1 cellular context compared by ENCODE assay signal in the genomic region with DNA sequence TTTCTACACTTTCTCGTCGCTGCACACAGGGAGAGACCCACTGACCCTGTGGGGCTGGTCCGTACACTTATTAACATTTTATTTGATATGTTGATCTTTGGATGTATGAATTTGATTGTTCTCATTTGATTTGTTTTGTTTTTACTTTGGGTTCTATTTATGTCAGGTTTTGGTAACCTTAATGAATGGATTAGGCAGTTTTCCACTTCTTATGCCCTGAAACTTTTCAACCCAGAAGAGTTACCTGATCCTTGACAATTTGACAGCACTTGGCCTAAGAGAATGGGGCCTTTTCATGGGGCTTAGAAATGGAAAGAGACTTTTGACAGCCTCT.
A peak's percentile ranks its signal among the peaks of the same experiment; 100 is the strongest.
TF ChIP-seq lines count a peak whose summit lies in the region.

No MANE protein-coding gene starts in this region.

TF ChIP-seq in K562, 482 proteins besides CTCF, POLR2A, EP300 and RAD21 (continued from another document):
- TF ChIP-seq, protein P1, sequence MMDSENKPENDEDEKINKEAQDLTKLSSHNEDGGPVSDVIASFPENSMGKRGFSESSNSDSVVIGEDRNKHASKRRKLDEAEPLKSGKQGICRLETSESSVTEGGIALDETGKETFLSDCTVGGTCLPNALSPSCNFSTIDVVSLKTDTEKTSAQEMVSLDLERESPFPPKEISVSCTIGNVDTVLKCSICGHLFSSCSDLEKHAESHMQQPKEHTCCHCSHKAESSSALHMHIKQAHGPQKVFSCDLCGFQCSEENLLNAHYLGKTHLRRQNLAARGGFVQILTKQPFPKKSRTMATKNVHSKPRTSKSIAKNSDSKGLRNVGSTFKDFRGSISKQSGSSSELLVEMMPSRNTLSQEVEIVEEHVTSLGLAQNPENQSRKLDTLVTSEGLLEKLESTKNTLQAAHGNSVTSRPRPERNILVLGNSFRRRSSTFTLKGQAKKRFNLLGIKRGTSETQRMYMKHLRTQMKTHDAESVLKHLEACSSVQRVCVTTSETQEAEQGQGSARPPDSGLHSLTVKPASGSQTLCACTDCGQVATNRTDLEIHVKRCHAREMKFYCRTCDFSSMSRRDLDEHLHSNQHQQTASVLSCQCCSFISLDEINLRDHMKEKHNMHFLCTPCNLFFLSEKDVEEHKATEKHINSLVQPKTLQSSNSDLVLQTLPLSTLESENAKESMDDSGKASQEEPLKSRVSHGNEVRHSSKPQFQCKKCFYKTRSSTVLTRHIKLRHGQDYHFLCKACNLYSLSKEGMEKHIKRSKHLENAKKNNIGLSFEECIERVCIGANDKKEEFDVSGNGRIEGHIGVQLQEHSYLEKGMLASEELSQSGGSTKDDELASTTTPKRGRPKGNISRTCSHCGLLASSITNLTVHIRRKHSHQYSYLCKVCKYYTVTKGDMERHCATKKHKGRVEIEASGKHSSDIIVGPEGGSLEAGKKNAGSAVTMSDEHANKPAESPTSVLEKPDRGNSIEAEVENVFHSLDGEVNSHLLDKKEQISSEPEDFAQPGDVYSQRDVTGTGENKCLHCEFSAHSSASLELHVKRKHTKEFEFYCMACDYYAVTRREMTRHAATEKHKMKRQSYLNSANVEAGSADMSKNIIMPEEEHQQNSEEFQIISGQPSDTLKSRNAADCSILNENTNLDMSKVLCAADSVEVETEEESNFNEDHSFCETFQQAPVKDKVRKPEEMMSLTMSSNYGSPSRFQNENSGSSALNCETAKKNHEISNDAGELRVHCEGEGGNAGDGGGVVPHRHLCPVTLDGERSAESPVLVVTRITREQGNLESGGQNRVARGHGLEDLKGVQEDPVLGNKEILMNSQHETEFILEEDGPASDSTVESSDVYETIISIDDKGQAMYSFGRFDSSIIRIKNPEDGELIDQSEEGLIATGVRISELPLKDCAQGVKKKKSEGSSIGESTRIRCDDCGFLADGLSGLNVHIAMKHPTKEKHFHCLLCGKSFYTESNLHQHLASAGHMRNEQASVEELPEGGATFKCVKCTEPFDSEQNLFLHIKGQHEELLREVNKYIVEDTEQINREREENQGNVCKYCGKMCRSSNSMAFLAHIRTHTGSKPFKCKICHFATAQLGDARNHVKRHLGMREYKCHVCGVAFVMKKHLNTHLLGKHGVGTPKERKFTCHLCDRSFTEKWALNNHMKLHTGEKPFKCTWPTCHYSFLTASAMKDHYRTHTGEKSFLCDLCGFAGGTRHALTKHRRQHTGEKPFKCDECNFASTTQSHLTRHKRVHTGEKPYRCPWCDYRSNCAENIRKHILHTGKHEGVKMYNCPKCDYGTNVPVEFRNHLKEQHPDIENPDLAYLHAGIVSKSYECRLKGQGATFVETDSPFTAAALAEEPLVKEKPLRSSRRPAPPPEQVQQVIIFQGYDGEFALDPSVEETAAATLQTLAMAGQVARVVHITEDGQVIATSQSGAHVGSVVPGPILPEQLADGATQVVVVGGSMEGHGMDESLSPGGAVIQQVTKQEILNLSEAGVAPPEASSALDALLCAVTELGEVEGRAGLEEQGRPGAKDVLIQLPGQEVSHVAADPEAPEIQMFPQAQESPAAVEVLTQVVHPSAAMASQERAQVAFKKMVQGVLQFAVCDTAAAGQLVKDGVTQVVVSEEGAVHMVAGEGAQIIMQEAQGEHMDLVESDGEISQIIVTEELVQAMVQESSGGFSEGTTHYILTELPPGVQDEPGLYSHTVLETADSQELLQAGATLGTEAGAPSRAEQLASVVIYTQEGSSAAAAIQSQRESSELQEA (IDR thresholded peaks at IDR 0.05; ENCODE audit: low read depth), result no peak
- TF ChIP-seq SREBF1 (IDR thresholded peaks at IDR 0.05; ENCODE audit: borderline replicate concordance, low read depth, low read length) (no peak), HLTF (IDR thresholded peaks at IDR 0.05) (no peak), ZFPM2 (CRISPR knock-in tag; IDR thresholded peaks at IDR 0.05) (no peak), ZKSCAN3 (CRISPR knock-in tag; IDR thresholded peaks at IDR 0.05) (no peak), ZNF778 (CRISPR knock-in tag; IDR thresholded peaks at IDR 0.05) (no peak), PCBP2 (IDR thresholded peaks at IDR 0.05; ENCODE audit: low read depth, low read length, poor library complexity, severe bottlenecking) (no peak), ZNF217 (CRISPR knock-in tag; IDR thresholded peaks at IDR 0.05) (no peak), GTF2A2 (tag; IDR thresholded peaks at IDR 0.05) (no peak), CC2D1A (IDR thresholded peaks at IDR 0.05) (no peak), FOXK2 (conservative IDR thresholded peaks at IDR 0.05 in 1 of 2, IDR thresholded peaks at IDR 0.05 in 1 of 2; ENCODE audit: low read depth in 2 of 2) (0 out of 4 replicates have a peak, but pooled peaks of 1 of the 2 experiments have one; percentile 9)
- TF ChIP-seq, protein P2, sequence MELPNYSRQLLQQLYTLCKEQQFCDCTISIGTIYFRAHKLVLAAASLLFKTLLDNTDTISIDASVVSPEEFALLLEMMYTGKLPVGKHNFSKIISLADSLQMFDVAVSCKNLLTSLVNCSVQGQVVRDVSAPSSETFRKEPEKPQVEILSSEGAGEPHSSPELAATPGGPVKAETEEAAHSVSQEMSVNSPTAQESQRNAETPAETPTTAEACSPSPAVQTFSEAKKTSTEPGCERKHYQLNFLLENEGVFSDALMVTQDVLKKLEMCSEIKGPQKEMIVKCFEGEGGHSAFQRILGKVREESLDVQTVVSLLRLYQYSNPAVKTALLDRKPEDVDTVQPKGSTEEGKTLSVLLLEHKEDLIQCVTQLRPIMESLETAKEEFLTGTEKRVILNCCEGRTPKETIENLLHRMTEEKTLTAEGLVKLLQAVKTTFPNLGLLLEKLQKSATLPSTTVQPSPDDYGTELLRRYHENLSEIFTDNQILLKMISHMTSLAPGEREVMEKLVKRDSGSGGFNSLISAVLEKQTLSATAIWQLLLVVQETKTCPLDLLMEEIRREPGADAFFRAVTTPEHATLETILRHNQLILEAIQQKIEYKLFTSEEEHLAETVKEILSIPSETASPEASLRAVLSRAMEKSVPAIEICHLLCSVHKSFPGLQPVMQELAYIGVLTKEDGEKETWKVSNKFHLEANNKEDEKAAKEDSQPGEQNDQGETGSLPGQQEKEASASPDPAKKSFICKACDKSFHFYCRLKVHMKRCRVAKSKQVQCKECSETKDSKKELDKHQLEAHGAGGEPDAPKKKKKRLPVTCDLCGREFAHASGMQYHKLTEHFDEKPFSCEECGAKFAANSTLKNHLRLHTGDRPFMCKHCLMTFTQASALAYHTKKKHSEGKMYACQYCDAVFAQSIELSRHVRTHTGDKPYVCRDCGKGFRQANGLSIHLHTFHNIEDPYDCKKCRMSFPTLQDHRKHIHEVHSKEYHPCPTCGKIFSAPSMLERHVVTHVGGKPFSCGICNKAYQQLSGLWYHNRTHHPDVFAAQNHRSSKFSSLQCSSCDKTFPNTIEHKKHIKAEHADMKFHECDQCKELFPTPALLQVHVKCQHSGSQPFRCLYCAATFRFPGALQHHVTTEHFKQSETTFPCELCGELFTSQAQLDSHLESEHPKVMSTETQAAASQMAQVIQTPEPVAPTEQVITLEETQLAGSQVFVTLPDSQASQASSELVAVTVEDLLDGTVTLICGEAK (IDR thresholded peaks at IDR 0.05), result peak; percentile 67; the same call in 1 of the 2 replicates
- TF ChIP-seq, protein P2 (CRISPR knock-in tag; IDR thresholded peaks at IDR 0.05), result no peak
- TF ChIP-seq, protein P3, sequence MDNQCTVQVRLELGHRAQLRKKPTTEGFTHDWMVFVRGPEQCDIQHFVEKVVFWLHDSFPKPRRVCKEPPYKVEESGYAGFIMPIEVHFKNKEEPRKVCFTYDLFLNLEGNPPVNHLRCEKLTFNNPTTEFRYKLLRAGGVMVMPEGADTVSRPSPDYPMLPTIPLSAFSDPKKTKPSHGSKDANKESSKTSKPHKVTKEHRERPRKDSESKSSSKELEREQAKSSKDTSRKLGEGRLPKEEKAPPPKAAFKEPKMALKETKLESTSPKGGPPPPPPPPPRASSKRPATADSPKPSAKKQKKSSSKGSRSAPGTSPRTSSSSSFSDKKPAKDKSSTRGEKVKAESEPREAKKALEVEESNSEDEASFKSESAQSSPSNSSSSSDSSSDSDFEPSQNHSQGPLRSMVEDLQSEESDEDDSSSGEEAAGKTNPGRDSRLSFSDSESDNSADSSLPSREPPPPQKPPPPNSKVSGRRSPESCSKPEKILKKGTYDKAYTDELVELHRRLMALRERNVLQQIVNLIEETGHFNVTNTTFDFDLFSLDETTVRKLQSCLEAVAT (IDR thresholded peaks at IDR 0.05), result 0 out of 4 replicates have a peak, but pooled peaks of 1 of the 2 experiments have one; percentile 17
- TF ChIP-seq, protein P4, sequence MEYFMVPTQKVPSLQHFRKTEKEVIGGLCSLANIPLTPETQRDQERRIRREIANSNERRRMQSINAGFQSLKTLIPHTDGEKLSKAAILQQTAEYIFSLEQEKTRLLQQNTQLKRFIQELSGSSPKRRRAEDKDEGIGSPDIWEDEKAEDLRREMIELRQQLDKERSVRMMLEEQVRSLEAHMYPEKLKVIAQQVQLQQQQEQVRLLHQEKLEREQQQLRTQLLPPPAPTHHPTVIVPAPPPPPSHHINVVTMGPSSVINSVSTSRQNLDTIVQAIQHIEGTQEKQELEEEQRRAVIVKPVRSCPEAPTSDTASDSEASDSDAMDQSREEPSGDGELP (CRISPR knock-in tag; IDR thresholded peaks at IDR 0.05; ENCODE audit: borderline replicate concordance), result no peak
- TF ChIP-seq, protein P5, sequence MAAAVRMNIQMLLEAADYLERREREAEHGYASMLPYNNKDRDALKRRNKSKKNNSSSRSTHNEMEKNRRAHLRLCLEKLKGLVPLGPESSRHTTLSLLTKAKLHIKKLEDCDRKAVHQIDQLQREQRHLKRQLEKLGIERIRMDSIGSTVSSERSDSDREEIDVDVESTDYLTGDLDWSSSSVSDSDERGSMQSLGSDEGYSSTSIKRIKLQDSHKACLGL (CRISPR knock-in tag; IDR thresholded peaks at IDR 0.05; ENCODE audit: borderline replicate concordance, poor library complexity, severe bottlenecking), result no peak
